5 cellular contexts compared by ENCODE assay signal in the genomic region with DNA sequence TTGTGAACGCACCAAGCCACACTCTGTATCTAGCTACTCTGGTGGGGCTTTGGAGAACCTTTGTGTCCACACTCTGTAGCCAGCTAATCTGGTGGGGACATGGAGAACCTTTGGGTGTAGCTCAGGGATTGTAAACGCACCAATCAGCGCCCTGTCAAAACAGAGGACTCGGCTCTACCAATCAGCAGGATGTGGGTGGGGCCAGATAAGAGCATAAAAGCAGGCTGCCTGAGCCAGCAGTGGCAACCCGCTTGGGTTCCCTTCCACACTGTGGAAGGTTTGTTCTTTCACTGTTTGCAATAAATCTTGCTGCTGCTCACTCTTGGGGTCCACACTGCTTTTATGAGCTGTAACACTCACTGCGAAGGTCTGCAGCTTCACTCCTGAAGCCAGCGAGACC. TPM values are rescaled to one million over a fixed set of nuclear protein-coding genes. Genes with fewer than 3 reads are reported as not detected.
DNase-seq lines count a peak whose midpoint lies in the region; ATAC-seq, FAIRE-seq and TF ChIP-seq lines count a peak whose summit lies in the region.
"Not testable (repeated sequence)": the region's sequence is repeated elsewhere in the genome, so short reads cannot be mapped to it uniquely, and the experiment has no call there.

No MANE protein-coding gene starts in this region.

- H3K27ac ChIP-seq in K562 (ENCODE audit: extremely low read depth, low read depth, low read length); HepG2 (ENCODE audit: extremely low read length, insufficient read depth, low read length): not testable (repeated sequence)
- peak overlapping the region in 3 of 4 donors; percentile 1 to 28 (median 24) for H3K27ac ChIP-seq in body of pancreas
- peak overlapping the region; percentile 46 to 63 for H3K27ac ChIP-seq in testis

- H3K36me3 Mint-ChIP-seq in WTC11 = not testable (repeated sequence)

- not testable (repeated sequence) for H3K27me3 ChIP-seq in K562 (ENCODE audit: control insufficient read depth in 2 of 2, insufficient read depth in 2 of 2, low read length in 2 of 2); body of pancreas; HepG2 (ENCODE audit: control insufficient read depth in 1 of 2, insufficient read depth in 2 of 2, low read length in 2 of 2); testis

- H3K36me3 ChIP-seq in K562 (ENCODE audit: control insufficient read depth, insufficient read depth, low read length); body of pancreas (replicated peaks in 1 of 2; ENCODE audit: insufficient read depth in 1 of 2, low read depth in 2 of 2); HepG2 (replicated peaks in 1 of 2; ENCODE audit: control insufficient read depth in 1 of 2, insufficient read depth in 2 of 2, low read length in 2 of 2); testis (ENCODE audit: low read depth, missing control alignments): not testable (repeated sequence)

- H3K4me3 ChIP-seq in K562; body of pancreas; HepG2 (replicated peaks in 1 of 3; ENCODE audit: insufficient read depth in 1 of 3, low read depth in 2 of 3, low read length in 3 of 3): not testable (repeated sequence)
- peak overlapping the region in 1 of 2 donors; percentile 35 for H3K4me3 ChIP-seq in testis

- DNase-seq in WTC11 (ENCODE audit: low spot score); K562 (ENCODE audit: extremely low read depth in 1 of 4, low spot score in 3 of 4); HepG2 (ENCODE audit: low spot score): not testable (repeated sequence)
- DNase-seq in body of pancreas (peak in 1 of 4 donors; percentile 13), testis (peak; percentile 58)

- in situ Hi-C loops in K562 (cut with MboI); HepG2 (cut with HindIII; ENCODE audit: extremely low pct_ligation_motif_present, low pct_unique_long_range_greater_than_20kb): not testable (repeated sequence)

- not testable (repeated sequence) for ATAC-seq in WTC11, K562, body of pancreas, HepG2

- H3K27me3 Mint-ChIP-seq in WTC11 (ENCODE audit: low read depth) = peaks cover 20% of the 10 kb centered on the region

- peaks cover 11% of the 10 kb centered on the region for H3K9me3 Mint-ChIP-seq in WTC11

- TF ChIP-seq POLR2A in K562 (conservative IDR thresholded peaks at IDR 0.05); body of pancreas (IDR thresholded peaks at IDR 0.05); HepG2 (IDR thresholded peaks at IDR 0.05; ENCODE audit: insufficient read depth in 1 of 2, low read depth in 2 of 2, low read length in 2 of 2); testis (IDR thresholded peaks at IDR 0.05): not testable (repeated sequence)

- not testable (repeated sequence) for TF ChIP-seq EP300 in K562 (IDR thresholded peaks at IDR 0.05; ENCODE audit: low read length); HepG2 (IDR thresholded peaks at IDR 0.05; ENCODE audit: low read depth in 2 of 2, low read length in 2 of 2); HepG2 (CRISPR knock-in tag; IDR thresholded peaks at IDR 0.05; ENCODE audit: borderline replicate concordance)

- H3K9ac ChIP-seq in K562 (ENCODE audit: insufficient read depth in 1 of 2, low read depth in 2 of 2, low read length in 2 of 2); HepG2 (ENCODE audit: insufficient read depth, low read depth, low read length): not testable (repeated sequence)

- 45% methylated on average over 7 of the region's 7 CpGs for WGBS in K562 (ENCODE audit: insufficient coverage, low coverage, missing lambda C conversion rate)
- WGBS in body of pancreas, 2 donors = 74 to 84% methylated on average over 7 of the region's 7 CpGs
- 57% methylated on average over 7 of the region's 7 CpGs for WGBS in HepG2 (ENCODE audit: low lambda C conversion rate)
- 82 to 85% methylated on average over 3 to 7 of the region's 7 CpGs for WGBS in testis, 2 donors

- intact Hi-C loops in K562 (cut with micrococcal nuclease); HepG2 (cut with micrococcal nuclease; ENCODE audit: unreplicated experiment); testis (cut with DNase I; ENCODE audit: low total_unique reads): not testable (repeated sequence)
- intact Hi-C loops in body of pancreas (cut with DNase I) = loop anchor here (10.0 kb wide), 1 partner anchor 53 kb away; no protein-coding TSS in a partner anchor

- H3K4me1 ChIP-seq in K562 (replicated peaks in 1 of 2; ENCODE audit: control insufficient read depth in 2 of 2, insufficient read depth in 2 of 2, low read length in 2 of 2) = not testable (repeated sequence)
- peaks cover 62% of the 10 kb centered on the region for H3K4me1 ChIP-seq in body of pancreas
- H3K4me1 ChIP-seq in HepG2 (ENCODE audit: insufficient read depth, low read length) = peaks cover 16% of the 10 kb centered on the region
- H3K4me1 ChIP-seq in testis = peaks cover 24% of the 10 kb centered on the region

- TF ChIP-seq RAD21 in K562 (CRISPR knock-in tag; conservative IDR thresholded peaks at IDR 0.05 in 1 of 2, IDR thresholded peaks at IDR 0.05 in 1 of 2); HepG2 (CRISPR knock-in tag; IDR thresholded peaks at IDR 0.05): not testable (repeated sequence)

- H3K4me2 ChIP-seq in K562 (ENCODE audit: insufficient read depth, low read length); HepG2 (ENCODE audit: low read depth, low read length): not testable (repeated sequence)

- not testable (repeated sequence) for H3K4me1 Mint-ChIP-seq in WTC11

- not testable (repeated sequence) for H3K27ac Mint-ChIP-seq in WTC11

- H3K9me1 ChIP-seq in K562 (ENCODE audit: control insufficient read depth, insufficient read depth, low read length) = not testable (repeated sequence)

- H4K20me1 ChIP-seq in K562 (replicated peaks; ENCODE audit: control insufficient read depth, insufficient read depth, low read length); HepG2 (ENCODE audit: insufficient read depth, low read length): not testable (repeated sequence)

- CTCF ChIA-PET in WTC11 (lab: Charles Lee); K562 (lab: Yijun Ruan, JAX; ENCODE audit: low intra/inter-chr PET ratio); HepG2 (lab: Yijun Ruan, JAX; ENCODE audit: low intra/inter-chr PET ratio, low total read pairs): not testable (repeated sequence)

- POLR2A ChIA-PET in WTC11 (lab: Charles Lee); K562 (lab: Yijun Ruan, JAX); HepG2 (lab: Yijun Ruan, JAX): not testable (repeated sequence)

- H3K4me3 Mint-ChIP-seq in WTC11 = not testable (repeated sequence)

- H2AFZ ChIP-seq in K562 (ENCODE audit: low read depth, low read length); HepG2 (ENCODE audit: low read length): not testable (repeated sequence)

- H3K9me3 ChIP-seq in K562 (replicated peaks; ENCODE audit: control insufficient read depth, insufficient read depth, low read depth, low read length); body of pancreas; HepG2 (ENCODE audit: low read length); testis: not testable (repeated sequence)

- BruUV-seq in K562 (replicated peaks; lab: Mats Ljungman, UMichigan); HepG2 (replicated peaks; lab: Mats Ljungman, UMichigan): not testable (repeated sequence)

- TF ChIP-seq CTCF in WTC11 (IDR thresholded peaks at IDR 0.05); K562 (IDR thresholded peaks at IDR 0.05 in 2 of 3, conservative IDR thresholded peaks at IDR 0.05 in 1 of 3; ENCODE audit: insufficient read depth in 2 of 3, low read depth in 1 of 3, low read length in 3 of 3); body of pancreas (IDR thresholded peaks at IDR 0.05); HepG2 (CRISPR knock-in tag; IDR thresholded peaks at IDR 0.05); testis (IDR thresholded peaks at IDR 0.05): not testable (repeated sequence)

- not testable (repeated sequence) for FAIRE-seq in K562 (lab: Jason Lieb, UNC); HepG2 (lab: Jason Lieb, UNC)

- not testable (repeated sequence) for H3K79me2 ChIP-seq in K562 (ENCODE audit: control insufficient read depth, insufficient read depth, low read length); HepG2 (ENCODE audit: insufficient read depth, low read length)

RNA-seq across cellular contexts. Expression of gene ANKEF1, which starts 2.5 kb away (rescaled TPM):
- total RNA-seq in WTC11 (2021) (7.1 to 10.3 TPM (median 10.3 TPM) in 3 replicates), K562 (2014; rRNA removed) (1.7 and 2.4 TPM in 2 replicates), K562 (2014; rRNA removed; fragmentation: Illumina TruSeq; extraction: Trizol) (1.8 and 2.3 TPM in 2 replicates), K562 (2015; rRNA removed; fragmentation: Illumina TruSeq; extraction: Trizol) (1.3 and 1.6 TPM in 2 replicates), K562 (2021) (2.0 TPM in 2 replicates), body of pancreas (1 to 10 TPM; 5.9 to 6.2 TPM), HepG2 (2016; rRNA removed; fragmentation: Illumina TruSeq; extraction: Trizol) (8.6 and 11.8 TPM in 2 replicates), testis (10 to 100 TPM; 14.4 to 32.4 TPM)
- 0.56 and 0.92 TPM in 2 replicates for total RNA-seq in K562 (2011; cell fraction: chromatin; rRNA removed; ENCODE audit: low replicate concordance)
- total RNA-seq in K562 (2011; cell fraction: nucleolus; rRNA removed) = 0.33 and 0.39 TPM in 2 replicates
- total RNA-seq in K562 (2011; cell fraction: nucleoplasm; rRNA removed) = 0.51 and 1.4 TPM in 2 replicates
- polyA plus RNA-seq in K562 (2011; rRNA removed) (0.15 and 2.1 TPM in 2 replicates), K562 (2014; fragmentation: Illumina TruSeq; extraction: Trizol) (1.7 and 1.8 TPM in 2 replicates), K562 (2014; fragmentation: Nextera tagmentation; extraction: Ambion mirVana) (under 1 TPM; 0.35 to 0.45 TPM), K562 (2014; rRNA removed) (1.2 and 1.7 TPM in 2 replicates), HepG2 (2011; rRNA removed) (3.0 and 3.1 TPM in 2 replicates), testis (ENCODE audit: insufficient read depth, low read depth, low replicate concordance) (52.1 TPM)
- 0.07 and 0.37 TPM in 2 replicates for polyA plus RNA-seq in K562 (2011; cell fraction: cytosol; rRNA removed)
- 0.06 and 0.65 TPM in 2 replicates for polyA plus RNA-seq in K562 (2011; cell fraction: nucleus; rRNA removed)
- polyA plus RNA-seq in K562 (2012) = 1.5 and 1.9 TPM in 2 replicates
- 0.21 and 3.7 TPM in 2 replicates for polyA minus RNA-seq in K562 (2011; rRNA and poly(A)+ RNA removed)
- polyA minus RNA-seq in K562 (2011; cell fraction: cytosol; rRNA and poly(A)+ RNA removed) = 1.9 TPM in 1 of 2 replicates, not detected in the other
- 0.11 and 0.67 TPM in 2 replicates for polyA minus RNA-seq in K562 (2011; cell fraction: nucleus; rRNA and poly(A)+ RNA removed)
- total RNA-seq in HepG2 (2016; cell fraction: cytosol; rRNA removed; fragmentation: Illumina TruSeq; extraction: Trizol; ENCODE audit: low read depth) = 2.0 and 2.4 TPM in 2 replicates
- total RNA-seq in HepG2 (2016; cell fraction: insoluble cytoplasmic fraction; rRNA removed; fragmentation: Illumina TruSeq; extraction: Trizol) = 9.2 and 10.5 TPM in 2 replicates
- 5.8 and 6.0 TPM in 2 replicates for total RNA-seq in HepG2 (2016; cell fraction: membrane; rRNA removed; fragmentation: Illumina TruSeq; extraction: Trizol)
- total RNA-seq in HepG2 (2016; cell fraction: nucleus; rRNA removed; fragmentation: Illumina TruSeq; extraction: Trizol) = 6.2 and 6.9 TPM in 2 replicates
- 1.6 and 2.6 TPM in 2 replicates for polyA plus RNA-seq in HepG2 (2011; cell fraction: cytosol; rRNA removed)
- 1.8 and 2.0 TPM in 2 replicates for polyA plus RNA-seq in HepG2 (2011; cell fraction: nucleus; rRNA removed)
- 4.1 and 4.7 TPM in 2 replicates for polyA plus RNA-seq in HepG2 (2012)
- 1.0 and 1.3 TPM in 2 replicates for polyA plus RNA-seq in HepG2 (2016; cell fraction: cytosol; fragmentation: Illumina TruSeq; extraction: Trizol; ENCODE audit: low read depth)
- 8.5 and 8.6 TPM in 2 replicates for polyA plus RNA-seq in HepG2 (2016; cell fraction: insoluble cytoplasmic fraction; fragmentation: Illumina TruSeq; extraction: Trizol; ENCODE audit: low read depth)
- polyA plus RNA-seq in HepG2 (2016; cell fraction: membrane; fragmentation: Illumina TruSeq; extraction: Trizol; ENCODE audit: low read depth) = 2.5 and 2.8 TPM in 2 replicates
- 5.3 and 5.7 TPM in 2 replicates for polyA plus RNA-seq in HepG2 (2016; cell fraction: nucleus; fragmentation: Illumina TruSeq; extraction: Trizol; ENCODE audit: insufficient read depth, low read depth)
- 4.2 and 5.4 TPM in 2 replicates for polyA minus RNA-seq in HepG2 (2011; rRNA and poly(A)+ RNA removed; ENCODE audit: low replicate concordance)
- polyA minus RNA-seq in HepG2 (2011; cell fraction: cytosol; rRNA and poly(A)+ RNA removed) = 4.5 and 5.0 TPM in 2 replicates
- polyA minus RNA-seq in HepG2 (2011; cell fraction: nucleus; rRNA and poly(A)+ RNA removed) = 9.0 and 10.7 TPM in 2 replicates
